In genomic region chr1:30684881-30685795, GRCh38 we compare ENCODE assay signal across 8 cellular contexts. TPM values are rescaled to one million over a fixed set of nuclear protein-coding genes. Genes with fewer than 3 reads are reported as not detected.
DNase-seq lines count a peak whose midpoint lies in the region; ATAC-seq and TF ChIP-seq lines count a peak whose summit lies in the region.

No MANE protein-coding gene starts in this region.

- POLR2A ChIA-PET in CD4-positive, alpha-beta T cell (lab: Charles Lee) = interaction anchor here (1.0 kb wide), 1 partner anchor 34 kb away, joined by 4 read pairs; no protein-coding TSS in a partner anchor

- BruUV-seq in mammary epithelial cell (replicated peaks; lab: Mats Ljungman, UMichigan) = no TSS peak

- H3K79me2 ChIP-seq in mammary epithelial cell (ENCODE audit: insufficient read depth, low read length) = no peaks in the 10 kb centered on the region
- H3K79me2 ChIP-seq in mesendoderm (ENCODE audit: control insufficient read depth, insufficient read depth, low read length) = no peaks in the 10 kb centered on the region

- no peak overlapping the region for H3K27ac Mint-ChIP-seq in CD4-positive, alpha-beta T cell

- H3K4me2 ChIP-seq in mammary epithelial cell (ENCODE audit: insufficient read depth, low read depth, low read length) = peak overlapping the region; percentile 28
- H3K4me2 ChIP-seq in mesendoderm (ENCODE audit: low read length) = peak overlapping the region; percentile 41

- no peak overlapping the region for H2AK5ac ChIP-seq in mesendoderm (ENCODE audit: low read length)

- no peaks in the 10 kb centered on the region for H3K36me3 Mint-ChIP-seq in CD4-positive, alpha-beta T cell (ENCODE audit: low read depth)

- no peaks in the 10 kb centered on the region for H3K79me1 ChIP-seq in mesendoderm (ENCODE audit: low read length)

- peak overlapping the region; percentile 42 for H3K4me3 Mint-ChIP-seq in CD4-positive, alpha-beta T cell

- peak in 4 of 10 experiments; percentile 2 to 39 (median 15) for DNase-seq in CD4-positive, alpha-beta T cell
- DNase-seq in NCI-H2029 treated with DMSO at 0.1 percent for 48 hours (lab: John Stamatoyannopoulos, UW) (peak; percentile 58), mammary epithelial cell (no peak), mesendoderm (peak; percentile 99), D341Med (ENCODE audit: low spot score) (no peak), DMS 273 treated with DMSO at 0.1 percent for 48 hours (lab: John Stamatoyannopoulos, UW) (no peak)
- no peak for DNase-seq in NK-92 treated with Interleukin-12 subunit alpha and Interleukin-12 subunit beta, amount 100 ng/mL, for 24 hours (lab: John Stamatoyannopoulos, UW)

- H3K36me3 ChIP-seq in mammary epithelial cell (ENCODE audit: insufficient read depth, low read length) (no peaks in the 10 kb centered on the region), mesendoderm (ENCODE audit: control insufficient read depth, insufficient read depth, low read length) (no peaks in the 10 kb centered on the region)

- H3K56ac ChIP-seq in mesendoderm (ENCODE audit: low read length) = peak overlapping the region; percentile 84

- H2BK120ac ChIP-seq in mesendoderm (ENCODE audit: low read depth, low read length) = no peak overlapping the region

- H2AFZ ChIP-seq in mammary epithelial cell (ENCODE audit: low read depth, low read length) = peak overlapping the region; percentile 54

- no peak overlapping the region for H3K23ac ChIP-seq in mesendoderm (ENCODE audit: low read length)

- no peaks in the 10 kb centered on the region for H3K4me1 Mint-ChIP-seq in CD4-positive, alpha-beta T cell (ENCODE audit: low read depth)

- H2BK5ac ChIP-seq in mesendoderm (ENCODE audit: low read length) = no peak overlapping the region

- H3K9ac ChIP-seq in mammary epithelial cell (ENCODE audit: insufficient read depth, low read length) = no peak overlapping the region
- H3K9ac ChIP-seq in mesendoderm (ENCODE audit: low read length) = peak overlapping the region; percentile 63

- no peaks in the 10 kb centered on the region for H3K9me3 ChIP-seq in CD4-positive, alpha-beta T cell (ENCODE audit: control insufficient read depth, low read length)
- H3K9me3 ChIP-seq in mammary epithelial cell (replicated peaks; ENCODE audit: insufficient read depth, low read length) = no peaks in the 10 kb centered on the region

- no peak for TF ChIP-seq CTCF in CD4-positive, alpha-beta T cell (IDR thresholded peaks at IDR 0.05)
- peak in 1 of 2 donors; percentile 22 for TF ChIP-seq CTCF in mammary epithelial cell (conservative IDR thresholded peaks at IDR 0.05 in 1 of 2, IDR thresholded peaks at IDR 0.05 in 1 of 2; ENCODE audit: extremely low read depth in 1 of 2, insufficient read depth in 1 of 2, low read depth in 1 of 2, low read length in 2 of 2)

- H3K27ac ChIP-seq in CD4-positive, alpha-beta T cell (ENCODE audit: low read depth, low read length) = no peak overlapping the region
- H3K27ac ChIP-seq in mammary epithelial cell (ENCODE audit: insufficient read depth, low read depth, low read length) (no peak overlapping the region), mesendoderm (ENCODE audit: low read depth, low read length) (no peak overlapping the region)

- CTCF ChIA-PET in CD4-positive, alpha-beta T cell (lab: Charles Lee) = interaction anchor here (0.6 kb wide), 1 partner anchor 1687 kb away, joined by 3 read pairs; no protein-coding TSS in a partner anchor
- CTCF ChIA-PET in mammary epithelial cell (lab: Charles Lee; ENCODE audit: low non-redundant PET) = interaction anchor here (0.8 kb wide), 1 partner anchor 250 kb away, joined by 3 read pairs; no protein-coding TSS in a partner anchor

- H3K27me3 ChIP-seq in CD4-positive, alpha-beta T cell (ENCODE audit: control insufficient read depth, insufficient read depth, low read length) = peaks cover 46% of the 10 kb centered on the region
- no peaks in the 10 kb centered on the region for H3K27me3 ChIP-seq in mammary epithelial cell (ENCODE audit: insufficient read depth, low read length)
- no peaks in the 10 kb centered on the region for H3K27me3 ChIP-seq in mesendoderm (ENCODE audit: insufficient read depth, low read length, poor library complexity)

- in situ Hi-C loops in mammary epithelial cell (cut with MboI; ENCODE audit: low sequenced_read_pairs in 2 of 2) = no loop called here

- no peak overlapping the region for H4K5ac ChIP-seq in mesendoderm (ENCODE audit: low read length)

- H3K4me1 ChIP-seq in mammary epithelial cell (ENCODE audit: insufficient read depth, low read length) (peaks cover 4% of the 10 kb centered on the region), mesendoderm (ENCODE audit: control insufficient read depth, low read depth, low read length) (peaks cover 5% of the 10 kb centered on the region)

- H3K9me3 Mint-ChIP-seq in CD4-positive, alpha-beta T cell = no peaks in the 10 kb centered on the region

- peak; percentile 57 for ATAC-seq in CD4-positive, alpha-beta T cell (ENCODE audit: poor library complexity)
- no peak for ATAC-seq in HG02623 (IDR thresholded peaks at IDR 0.05; ENCODE audit: unreplicated experiment)

- WGBS in mammary epithelial cell (ENCODE audit: low coverage, missing lambda C conversion rate) = 12% methylated on average over 14 of the region's 56 CpGs
- no CpG with 5 or more reads among the region's 56 CpGs for WGBS in mesendoderm (ENCODE audit: extremely low coverage, insufficient coverage, low lambda C conversion rate)

- peak overlapping the region; percentile 54 for H3K18ac ChIP-seq in mesendoderm (ENCODE audit: low read length)

- no peak overlapping the region for H3K4me3 ChIP-seq in mammary epithelial cell (replicated peaks in 1 of 3; ENCODE audit: insufficient read depth in 1 of 3, low read depth in 2 of 3, low read length in 3 of 3)
- H3K4me3 ChIP-seq in mesendoderm (ENCODE audit: low read length) = no peak overlapping the region

- H4K8ac ChIP-seq in mesendoderm (ENCODE audit: low read depth, low read length) = no peak overlapping the region

- H3K4ac ChIP-seq in mesendoderm (ENCODE audit: low read depth, low read length) = no peak overlapping the region

- no peak overlapping the region for H2BK15ac ChIP-seq in mesendoderm (replicated peaks; ENCODE audit: low read depth)

- H3K27me3 Mint-ChIP-seq in CD4-positive, alpha-beta T cell = peaks cover 61% of the 10 kb centered on the region

- H4K20me1 ChIP-seq in mammary epithelial cell (ENCODE audit: insufficient read depth, low read length) = no peaks in the 10 kb centered on the region

- intact Hi-C loops in CD4-positive, alpha-beta T cell (cut with DNase I, micrococcal nuclease) = no loop called here
- intact Hi-C loops in mammary epithelial cell (cut with micrococcal nuclease) = no loop called here

- dilution Hi-C loops in mammary epithelial cell (cut with HindIII; ENCODE audit: low sequenced_read_pairs) = no loop called here

RNA-seq across cellular contexts. Expression of gene MATN1, which starts 38.2 kb away (rescaled TPM):
- total RNA-seq in CD4-positive, alpha-beta T cell = 1 to 10 TPM; 2.5 to 2.7 TPM
- total RNA-seq in mammary epithelial cell = not detected
- polyA plus RNA-seq in mammary epithelial cell = 0.05 TPM
- polyA minus RNA-seq in mammary epithelial cell = not detected
- 0.07 TPM for polyA plus RNA-seq in mesendoderm (2013, experiment 1 of 2)
- 0.08 TPM for polyA plus RNA-seq in mesendoderm (2013, experiment 2 of 2)

Comparison
In these comparisons a context has a peak if more than half of its experiments do, and no peak if none do; other contexts are left out.
1. DNase-seq: peak in NCI-H2029 treated with DMSO at 0.1 percent for 48 hours (single experiment) and mesendoderm (single experiment); none in mammary epithelial cell (single experiment), D341Med (single experiment), DMS 273 treated with DMSO at 0.1 percent for 48 hours (single experiment) and NK-92 treated with Interleukin-12 subunit alpha and Interleukin-12 subunit beta, amount 100 ng/mL, for 24 hours (single experiment).